Comparison of ENCODE assay signal across 1 cellular context in the genomic region with DNA sequence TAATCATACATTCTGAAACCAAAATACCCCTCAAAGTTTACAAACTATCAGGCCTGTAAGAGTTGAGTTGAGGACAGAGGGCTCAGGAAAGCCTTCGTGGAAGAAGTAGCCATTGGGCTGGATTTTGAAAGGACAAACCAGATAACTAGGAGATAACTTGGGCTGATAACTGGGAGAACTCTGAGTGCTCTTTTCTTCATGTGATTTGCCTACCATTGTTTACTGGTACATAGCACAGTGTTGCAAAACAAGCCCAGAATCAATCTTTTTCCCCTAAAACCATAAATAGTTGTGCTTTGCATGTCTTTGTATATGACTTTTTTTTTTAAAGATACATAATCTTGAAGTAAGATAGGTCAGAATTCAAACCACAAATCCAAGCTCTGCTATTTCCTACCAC.
TF ChIP-seq lines count a peak whose summit lies in the region.

No MANE protein-coding gene starts in this region.

TF ChIP-seq in GM23338, 12 proteins besides CTCF, POLR2A, EP300 and RAD21 (continued from another document):
- TF ChIP-seq, protein P1, sequence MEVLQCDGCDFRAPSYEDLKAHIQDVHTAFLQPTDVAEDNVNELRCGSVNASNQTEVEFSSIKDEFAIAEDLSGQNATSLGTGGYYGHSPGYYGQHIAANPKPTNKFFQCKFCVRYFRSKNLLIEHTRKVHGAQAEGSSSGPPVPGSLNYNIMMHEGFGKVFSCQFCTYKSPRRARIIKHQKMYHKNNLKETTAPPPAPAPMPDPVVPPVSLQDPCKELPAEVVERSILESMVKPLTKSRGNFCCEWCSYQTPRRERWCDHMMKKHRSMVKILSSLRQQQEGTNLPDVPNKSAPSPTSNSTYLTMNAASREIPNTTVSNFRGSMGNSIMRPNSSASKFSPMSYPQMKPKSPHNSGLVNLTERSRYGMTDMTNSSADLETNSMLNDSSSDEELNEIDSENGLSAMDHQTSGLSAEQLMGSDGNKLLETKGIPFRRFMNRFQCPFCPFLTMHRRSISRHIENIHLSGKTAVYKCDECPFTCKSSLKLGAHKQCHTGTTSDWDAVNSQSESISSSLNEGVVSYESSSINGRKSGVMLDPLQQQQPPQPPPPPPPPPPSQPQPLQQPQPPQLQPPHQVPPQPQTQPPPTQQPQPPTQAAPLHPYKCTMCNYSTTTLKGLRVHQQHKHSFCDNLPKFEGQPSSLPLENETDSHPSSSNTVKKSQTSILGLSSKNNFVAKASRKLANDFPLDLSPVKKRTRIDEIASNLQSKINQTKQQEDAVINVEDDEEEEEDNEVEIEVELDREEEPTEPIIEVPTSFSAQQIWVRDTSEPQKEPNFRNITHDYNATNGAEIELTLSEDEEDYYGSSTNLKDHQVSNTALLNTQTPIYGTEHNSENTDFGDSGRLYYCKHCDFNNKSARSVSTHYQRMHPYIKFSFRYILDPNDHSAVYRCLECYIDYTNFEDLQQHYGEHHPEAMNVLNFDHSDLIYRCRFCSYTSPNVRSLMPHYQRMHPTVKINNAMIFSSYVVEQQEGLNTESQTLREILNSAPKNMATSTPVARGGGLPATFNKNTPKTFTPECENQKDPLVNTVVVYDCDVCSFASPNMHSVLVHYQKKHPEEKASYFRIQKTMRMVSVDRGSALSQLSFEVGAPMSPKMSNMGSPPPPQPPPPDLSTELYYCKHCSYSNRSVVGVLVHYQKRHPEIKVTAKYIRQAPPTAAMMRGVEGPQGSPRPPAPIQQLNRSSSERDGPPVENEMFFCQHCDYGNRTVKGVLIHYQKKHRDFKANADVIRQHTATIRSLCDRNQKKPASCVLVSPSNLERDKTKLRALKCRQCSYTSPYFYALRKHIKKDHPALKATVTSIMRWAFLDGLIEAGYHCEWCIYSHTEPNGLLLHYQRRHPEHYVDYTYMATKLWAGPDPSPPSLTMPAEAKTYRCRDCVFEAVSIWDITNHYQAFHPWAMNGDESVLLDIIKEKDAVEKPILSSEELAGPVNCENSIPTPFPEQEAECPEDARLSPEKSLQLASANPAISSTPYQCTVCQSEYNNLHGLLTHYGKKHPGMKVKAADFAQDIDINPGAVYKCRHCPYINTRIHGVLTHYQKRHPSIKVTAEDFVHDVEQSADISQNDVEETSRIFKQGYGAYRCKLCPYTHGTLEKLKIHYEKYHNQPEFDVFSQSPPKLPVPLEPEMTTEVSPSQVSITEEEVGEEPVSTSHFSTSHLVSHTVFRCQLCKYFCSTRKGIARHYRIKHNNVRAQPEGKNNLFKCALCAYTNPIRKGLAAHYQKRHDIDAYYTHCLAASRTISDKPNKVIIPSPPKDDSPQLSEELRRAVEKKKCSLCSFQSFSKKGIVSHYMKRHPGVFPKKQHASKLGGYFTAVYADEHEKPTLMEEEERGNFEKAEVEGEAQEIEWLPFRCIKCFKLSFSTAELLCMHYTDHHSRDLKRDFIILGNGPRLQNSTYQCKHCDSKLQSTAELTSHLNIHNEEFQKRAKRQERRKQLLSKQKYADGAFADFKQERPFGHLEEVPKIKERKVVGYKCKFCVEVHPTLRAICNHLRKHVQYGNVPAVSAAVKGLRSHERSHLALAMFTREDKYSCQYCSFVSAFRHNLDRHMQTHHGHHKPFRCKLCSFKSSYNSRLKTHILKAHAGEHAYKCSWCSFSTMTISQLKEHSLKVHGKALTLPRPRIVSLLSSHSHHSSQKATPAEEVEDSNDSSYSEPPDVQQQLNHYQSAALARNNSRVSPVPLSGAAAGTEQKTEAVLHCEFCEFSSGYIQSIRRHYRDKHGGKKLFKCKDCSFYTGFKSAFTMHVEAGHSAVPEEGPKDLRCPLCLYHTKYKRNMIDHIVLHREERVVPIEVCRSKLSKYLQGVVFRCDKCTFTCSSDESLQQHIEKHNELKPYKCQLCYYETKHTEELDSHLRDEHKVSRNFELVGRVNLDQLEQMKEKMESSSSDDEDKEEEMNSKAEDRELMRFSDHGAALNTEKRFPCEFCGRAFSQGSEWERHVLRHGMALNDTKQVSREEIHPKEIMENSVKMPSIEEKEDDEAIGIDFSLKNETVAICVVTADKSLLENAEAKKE (CRISPR knock-in tag; IDR thresholded peaks at IDR 0.05): no peak
- TF ChIP-seq POLR2AphosphoS5 (IDR thresholded peaks at IDR 0.05; ENCODE audit: low read depth) (no peak), ZNF114 (CRISPR knock-in tag; IDR thresholded peaks at IDR 0.05) (no peak)
TF ChIP-seq in GM23338: peak in this region for 0.
